Comparison of ENCODE assay signal across 23 cellular contexts in the genomic region with DNA sequence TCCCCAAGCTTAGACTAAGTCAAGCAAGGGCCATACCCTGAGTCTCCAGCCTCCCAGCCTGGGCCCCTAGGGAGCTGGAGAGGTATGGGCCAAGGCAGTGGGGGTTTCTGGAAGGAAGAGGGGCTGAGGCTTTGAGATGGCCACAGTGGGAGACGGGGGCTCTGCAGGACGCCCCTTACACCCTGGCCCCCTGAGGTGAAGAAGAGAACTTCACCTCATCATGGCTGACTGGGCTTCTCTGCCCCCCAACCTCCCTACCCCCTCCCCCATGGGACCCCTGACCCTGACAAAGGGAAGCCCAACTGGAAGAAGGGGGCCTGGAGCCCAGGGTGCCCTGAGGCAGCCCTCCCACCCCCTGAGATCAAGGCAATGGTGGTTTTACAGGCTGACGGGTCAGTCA. TPM values are rescaled to one million over a fixed set of nuclear protein-coding genes. Genes with fewer than 3 reads are reported as not detected.
"Had no signal": no experiment of that assay in that cellular context is flagged by ENCODE, and none has a peak within 500 bp of the region (broad histone marks: within the 10 kb centered on the region; RNA-seq: fewer than 3 reads in every experiment).

No MANE protein-coding gene starts in this region.

- H3K36me3 Mint-ChIP-seq: memory B cell had no signal

- ATAC-seq: activated T-cell treated with anti-CD3 and anti-CD28 coated beads, Interleukin-2, amount 50 U/mL, for 4 hours; gastrocnemius medialis; stimulated activated naive B cell treated with anti-CD40 and anti-IgM and Interleukin-4, amounts not matched to agents 10 μg/mL and 1 μg/mL and 100 μg/mL, for 72 hours had no signal

- H3K27ac Mint-ChIP-seq: activated naive CD8-positive, alpha-beta T cell treated with anti-CD3 and anti-CD28 coated beads for 36 hours; activated T-helper 2 cell treated with anti-CD3 and anti-CD28 coated beads, Interferon-gamma antibody, Interleukin-2, Interleukin-4, amounts not matched to agents 10 μg/mL and 5 μg/mL and 100 μg/mL, durations not matched to agents 14 hours and 24 hours and 36 hours; memory B cell; nephron progenitor cell; stimulated activated naive B cell treated with anti-CD40 and anti-IgM and Interleukin-4, amounts not matched to agents 10 μg/mL and 1 μg/mL and 100 μg/mL, for 72 hours had no signal

- H3K27me3 ChIP-seq: colonic mucosa, dorsolateral prefrontal cortex, esophagus squamous epithelium, transverse colon, vagina had no signal

- H3K9me3 ChIP-seq: colonic mucosa, esophagus squamous epithelium, gastrocnemius medialis, transverse colon, vagina had no signal

- H3K4me3 ChIP-seq: colonic mucosa, dorsolateral prefrontal cortex, esophagus squamous epithelium, gastrocnemius medialis, transverse colon, vagina had no signal

- DNase-seq: activated CD4-positive, alpha-beta T cell treated with anti-CD3 and anti-CD28 coated beads, Interleukin-2, amount 50 U/mL, for 48 hours; activated CD8-positive, alpha-beta memory T cell treated with anti-CD3 and anti-CD28 coated beads, Interleukin-2, amount 50 U/mL, for 48 hours; activated naive CD4-positive, alpha-beta T cell; activated naive CD8-positive, alpha-beta T cell treated with anti-CD3 and anti-CD28 coated beads for 36 hours; activated T-cell treated with anti-CD3 and anti-CD28 coated beads, Interleukin-2, amount 50 U/mL, for 4 hours; colonic mucosa; dorsolateral prefrontal cortex; esophagus squamous epithelium; gastrocnemius medialis; head of caudate nucleus; hypothalamus; nephron progenitor cell; retina; stimulated activated CD4-positive, alpha-beta T cell treated with anti-CD3 and anti-CD28 coated beads, Interleukin-2, amount 100 ng/mL, for 48 hours; stimulated activated CD8-positive, alpha-beta memory T cell treated with anti-CD3 and anti-CD28 coated beads, Interleukin-4, amount 100 ng/mL, for 48 hours; stimulated activated naive B cell treated with anti-CD40 and anti-IgM and Interleukin-4, amounts not matched to agents 10 μg/mL and 1 μg/mL and 100 μg/mL, for 72 hours; transverse colon; WERI-Rb-1 had no signal

- H3K36me3 ChIP-seq: colonic mucosa, gastrocnemius medialis, transverse colon, vagina had no signal

- H3K4me3 Mint-ChIP-seq: activated naive CD8-positive, alpha-beta T cell treated with anti-CD3 and anti-CD28 coated beads for 36 hours; stimulated activated naive B cell treated with anti-CD40 and anti-IgM and Interleukin-4, amounts not matched to agents 10 μg/mL and 1 μg/mL and 100 μg/mL, for 72 hours had no signal

- H3K9me3 Mint-ChIP-seq: activated naive CD8-positive, alpha-beta T cell treated with anti-CD3 and anti-CD28 coated beads for 36 hours; activated T-cell treated with anti-CD3 and anti-CD28 coated beads, Interleukin-2, amount 50 U/mL, for 4 hours; activated T-helper 2 cell treated with anti-CD3 and anti-CD28 coated beads, Interferon-gamma antibody, Interleukin-2, Interleukin-4, amounts not matched to agents 10 μg/mL and 5 μg/mL and 100 μg/mL, durations not matched to agents 14 hours and 24 hours and 36 hours; memory B cell; nephron progenitor cell; stimulated activated naive B cell treated with anti-CD40 and anti-IgM and Interleukin-4, amounts not matched to agents 10 μg/mL and 1 μg/mL and 100 μg/mL, for 72 hours; T-helper 2 cell treated with Interferon-gamma antibody and Interleukin-4, amounts not matched to agents 5 μg/mL and 100 μg/mL, for 36 hours had no signal

- H3K27ac ChIP-seq: colonic mucosa, transverse colon, vagina, WERI-Rb-1 had no signal

RNA-seq across cellular contexts. Expression of a gene that starts 25.8 kb away (rescaled TPM):
- total RNA-seq: activated CD8-positive, alpha-beta memory T cell treated with anti-CD3 and anti-CD28 coated beads for 36 hours; activated naive CD8-positive, alpha-beta T cell treated with anti-CD3 and anti-CD28 coated beads for 36 hours; activated T-helper 2 cell treated with anti-CD3 and anti-CD28 coated beads, Interferon-gamma antibody, Interleukin-2, Interleukin-4, amounts not matched to agents 10 μg/mL and 5 μg/mL and 100 μg/mL, durations not matched to agents 14 hours and 24 hours and 36 hours had no signal
